In genomic region chr4:56062527-56062926, GRCh38 we compare ENCODE assay signal across 17 cellular contexts.
A peak's percentile ranks its signal among the peaks of the same experiment; 100 is the strongest.
DNase-seq lines count a peak whose midpoint lies in the region; ATAC-seq, FAIRE-seq and TF ChIP-seq lines count a peak whose summit lies in the region.
"Had no signal": no experiment of that assay in that cellular context is flagged by ENCODE, and none has a peak within 500 bp of the region (broad histone marks: within the 10 kb centered on the region; RNA-seq: fewer than 3 reads in every experiment).

No MANE protein-coding gene starts in this region.

- H3K4me3 ChIP-seq in HepG2 (replicated peaks in 1 of 3; ENCODE audit: insufficient read depth in 1 of 3, low read depth in 2 of 3, low read length in 3 of 3) (no peak overlapping the region), right lobe of liver (no peak overlapping the region), bronchial epithelial cell (ENCODE audit: low read depth, low read length) (no peak overlapping the region), Peyer's patch (no peak overlapping the region)
- H3K4me3 ChIP-seq: BLaER1 treated with 17β-estradiol and CSF1 and Interleukin-3, amounts not matched to agents 10 nM and 100 nM had no signal

- H3K27ac Mint-ChIP-seq in nephron progenitor cell = peak overlapping the region; percentile 95
- H3K27ac Mint-ChIP-seq: B cell; CD8-positive, alpha-beta T cell; IgD-negative memory B cell had no signal

- peak overlapping the region; percentile 28; the same call in 1 of the 2 replicates for H3K4me2 ChIP-seq in HepG2 (ENCODE audit: low read depth, low read length)
- H3K4me2 ChIP-seq: BLaER1 treated with 17β-estradiol and CSF1 and Interleukin-3, amounts not matched to agents 10 nM and 100 nM had no signal

- H3K4me1 ChIP-seq in HepG2 (ENCODE audit: insufficient read depth, low read length) (peaks cover 20% of the 10 kb centered on the region), right lobe of liver (no peaks in the 10 kb centered on the region), Peyer's patch (no peaks in the 10 kb centered on the region)

- no TSS peak for BruUV-seq in HepG2 (replicated peaks; lab: Mats Ljungman, UMichigan)

- peak overlapping the region; percentile 36 for H3K27ac ChIP-seq in HepG2 (ENCODE audit: extremely low read length, insufficient read depth, low read length)
- H3K27ac ChIP-seq in right lobe of liver = no peak overlapping the region
- H3K27ac ChIP-seq in Peyer's patch = no peak overlapping the region
- H3K27ac ChIP-seq: BLaER1 treated with 17β-estradiol and CSF1 and Interleukin-3, amounts not matched to agents 10 nM and 100 nM; HL-60 had no signal

- POLR2A ChIA-PET in HepG2 (lab: Yijun Ruan, JAX) = no interaction called here

- intact Hi-C loops in HepG2 (cut with micrococcal nuclease; ENCODE audit: unreplicated experiment) = no loop called here
- intact Hi-C loops in right lobe of liver (cut with DNase I) = no loop called here

- H3K27me3 ChIP-seq in HepG2 (ENCODE audit: control insufficient read depth in 1 of 2, insufficient read depth in 2 of 2, low read length in 2 of 2) (no peaks in the 10 kb centered on the region), right lobe of liver (no peaks in the 10 kb centered on the region), bronchial epithelial cell (ENCODE audit: control insufficient read depth, insufficient read depth, low read length) (no peaks in the 10 kb centered on the region), Peyer's patch (no peaks in the 10 kb centered on the region)
- H3K27me3 ChIP-seq: BLaER1 treated with 17β-estradiol and CSF1 and Interleukin-3, amounts not matched to agents 10 nM and 100 nM had no signal

- no peak overlapping the region for H3K9ac ChIP-seq in HepG2 (ENCODE audit: insufficient read depth, low read depth, low read length)
- H3K9ac ChIP-seq: BLaER1 treated with 17β-estradiol and CSF1 and Interleukin-3, amounts not matched to agents 10 nM and 100 nM had no signal

- H3K9me3 ChIP-seq in HepG2 (ENCODE audit: low read length) (no peaks in the 10 kb centered on the region), right lobe of liver (no peaks in the 10 kb centered on the region), Peyer's patch (no peaks in the 10 kb centered on the region)

- peaks cover 31% of the 10 kb centered on the region for H3K9me3 Mint-ChIP-seq in nephron progenitor cell
- H3K9me3 Mint-ChIP-seq: CD8-positive, alpha-beta T cell had no signal

- no peak for TF ChIP-seq CTCF in HepG2 (CRISPR knock-in tag; IDR thresholded peaks at IDR 0.05)
- TF ChIP-seq CTCF in right lobe of liver (IDR thresholded peaks at IDR 0.05) = no peak
- TF ChIP-seq CTCF in bronchial epithelial cell (IDR thresholded peaks at IDR 0.05; ENCODE audit: insufficient read depth, low read length, severe bottlenecking) = no peak
- no peak for TF ChIP-seq CTCF in nephron progenitor cell (IDR thresholded peaks at IDR 0.05)
- no peak for TF ChIP-seq CTCF in Peyer's patch (IDR thresholded peaks at IDR 0.05)

- in situ Hi-C loops in HepG2 (cut with HindIII; ENCODE audit: extremely low pct_ligation_motif_present, low pct_unique_long_range_greater_than_20kb) = no loop called here

- DNase-seq in HepG2 (ENCODE audit: low spot score) = no peak
- no peak for DNase-seq in right lobe of liver
- no peak for DNase-seq in bronchial epithelial cell (ENCODE audit: low read depth)
- no peak for DNase-seq in nephron progenitor cell
- DNase-seq in Peyer's patch = no peak
- DNase-seq: Calu3; CD8-positive, alpha-beta T cell; DMS79 treated with DMSO at 0.1 percent for 48 hours; GF-D8; GOT3; H7 had no signal

- peaks cover 88% of the 10 kb centered on the region for H3K36me3 Mint-ChIP-seq in nephron progenitor cell (ENCODE audit: low read depth)
- H3K36me3 Mint-ChIP-seq: CD8-positive, alpha-beta T cell had no signal

- CTCF ChIA-PET in HepG2 (lab: Yijun Ruan, JAX; ENCODE audit: low intra/inter-chr PET ratio, low total read pairs) = no interaction called here

- peak overlapping the region; percentile 43 for H3K4me3 Mint-ChIP-seq in nephron progenitor cell
- H3K4me3 Mint-ChIP-seq: B cell; CD8-positive, alpha-beta T cell; IgD-negative memory B cell had no signal

- H3K36me3 ChIP-seq in HepG2 (replicated peaks in 1 of 2; ENCODE audit: control insufficient read depth in 1 of 2, insufficient read depth in 2 of 2, low read length in 2 of 2) = no peaks in the 10 kb centered on the region
- no peaks in the 10 kb centered on the region for H3K36me3 ChIP-seq in right lobe of liver
- H3K36me3 ChIP-seq in bronchial epithelial cell (ENCODE audit: control insufficient read depth, insufficient read depth, low read length) = no peaks in the 10 kb centered on the region
- no peaks in the 10 kb centered on the region for H3K36me3 ChIP-seq in Peyer's patch

- peaks cover 4% of the 10 kb centered on the region for H3K27me3 Mint-ChIP-seq in nephron progenitor cell (ENCODE audit: low read depth, poor library complexity)

- no peak for TF ChIP-seq POLR2A in HepG2 (IDR thresholded peaks at IDR 0.05; ENCODE audit: insufficient read depth in 1 of 2, low read depth in 2 of 2, low read length in 2 of 2)
- no peak for TF ChIP-seq POLR2A in right lobe of liver (IDR thresholded peaks at IDR 0.05)
- no peak for TF ChIP-seq POLR2A in Peyer's patch (IDR thresholded peaks at IDR 0.05)

- TF ChIP-seq EP300 in HepG2 (IDR thresholded peaks at IDR 0.05; ENCODE audit: low read depth in 2 of 2, low read length in 2 of 2) (no peak), HepG2 (CRISPR knock-in tag; IDR thresholded peaks at IDR 0.05; ENCODE audit: borderline replicate concordance) (no peak)

- H4K20me1 ChIP-seq in HepG2 (ENCODE audit: insufficient read depth, low read length) = no peaks in the 10 kb centered on the region
- H4K20me1 ChIP-seq: BLaER1 treated with 17β-estradiol and CSF1 and Interleukin-3, amounts not matched to agents 10 nM and 100 nM had no signal

- FAIRE-seq in HepG2 (lab: Jason Lieb, UNC) = peak; percentile 15
- FAIRE-seq in bronchial epithelial cell (lab: Jason Lieb, UNC) = peak; percentile 43

- H3K79me2 ChIP-seq in HepG2 (ENCODE audit: insufficient read depth, low read length) = no peaks in the 10 kb centered on the region

- TF ChIP-seq RAD21 in HepG2 (CRISPR knock-in tag; IDR thresholded peaks at IDR 0.05) = no peak

- peaks cover 63% of the 10 kb centered on the region for H3K4me1 Mint-ChIP-seq in nephron progenitor cell
- H3K4me1 Mint-ChIP-seq: B cell had no signal

- 12% methylated on average over 3 of the region's 3 CpGs for WGBS in HepG2 (ENCODE audit: low lambda C conversion rate)
- WGBS in right lobe of liver (ENCODE audit: insufficient coverage, low coverage, low lambda C conversion rate, missing lambda C conversion rate) = 26% methylated on average over 3 of the region's 3 CpGs

- peak overlapping the region; percentile 20 for H2AFZ ChIP-seq in HepG2 (ENCODE audit: low read length)

- ATAC-seq in HepG2 (peak; percentile 62), right lobe of liver (no peak), HG02870 (IDR thresholded peaks at IDR 0.05; ENCODE audit: unreplicated experiment) (no peak)
- ATAC-seq: CD8-positive, alpha-beta T cell; HCT116 had no signal

TF ChIP-seq in HepG2, 621 proteins besides CTCF, POLR2A, EP300 and RAD21:
- TF ChIP-seq AGO1 (IDR thresholded peaks at IDR 0.05; ENCODE audit: low read depth, low read length, poor library complexity, severe bottlenecking) = no peak
- TF ChIP-seq NFYC (CRISPR knock-in tag; IDR thresholded peaks at IDR 0.05) = no peak
- TF ChIP-seq NR2F6 (IDR thresholded peaks at IDR 0.05) = no peak
- TF ChIP-seq NR2F6 (CRISPR knock-in tag; IDR thresholded peaks at IDR 0.05) = peak; percentile 31; the same call in 1 of the 2 replicates
- peak; percentile 66; the same call in 1 of the 2 replicates for TF ChIP-seq PRDM10 (CRISPR knock-in tag; IDR thresholded peaks at IDR 0.05; ENCODE audit: low read depth)
- TF ChIP-seq NR2F1 (CRISPR knock-in tag; IDR thresholded peaks at IDR 0.05) = peak in 1 of 2 experiments; percentile 32; a peak in 1 of 4 replicates
- TF ChIP-seq ZNF629 (CRISPR knock-in tag; conservative IDR thresholded peaks at IDR 0.05) = no peak
